8 cellular contexts compared by ENCODE assay signal in the genomic region with DNA sequence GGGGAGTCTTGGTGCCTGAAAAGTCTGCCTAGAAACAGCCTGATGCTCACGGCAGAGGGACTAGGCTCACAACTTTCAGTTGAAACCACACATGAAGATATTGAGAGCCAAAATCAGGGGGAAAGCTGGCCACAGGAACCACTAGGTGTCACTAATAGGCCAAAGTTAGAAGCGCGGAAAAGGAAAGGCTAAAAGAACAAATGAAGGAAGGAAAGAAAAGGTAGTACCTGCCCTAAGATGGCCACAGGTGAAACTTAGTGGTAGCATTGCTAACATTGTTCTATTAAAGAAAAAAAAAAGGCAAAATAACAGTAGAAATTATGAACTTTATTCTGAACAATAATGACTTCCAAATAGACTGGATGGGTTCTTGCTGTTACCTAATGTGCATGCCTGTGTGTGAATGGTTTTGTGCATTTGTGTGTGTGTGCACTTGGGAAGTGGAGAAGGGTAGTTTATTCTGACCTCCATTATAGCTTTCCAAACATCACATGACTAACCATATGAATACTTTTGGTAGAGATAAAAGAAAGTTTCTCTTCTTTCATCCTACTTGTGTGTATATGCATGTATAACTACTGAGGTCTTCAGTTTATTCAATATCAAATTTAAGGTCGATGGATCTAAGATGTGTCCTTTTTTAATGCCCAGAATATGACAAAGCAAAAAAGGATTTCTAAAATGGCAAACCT. TPM values are rescaled to one million over a fixed set of nuclear protein-coding genes. Genes with fewer than 3 reads are reported as not detected.
DNase-seq lines count a peak whose midpoint lies in the region; ATAC-seq and TF ChIP-seq lines count a peak whose summit lies in the region.

No MANE protein-coding gene starts in this region.

- DNase-seq in cardiac muscle cell (ENCODE audit: low read depth in 1 of 2, low spot score in 1 of 2) (peak; percentile 67 to 75), right cardiac atrium (no peak), HAP-1 (ENCODE audit: low spot score in 2 of 2) (peak; percentile 37 to 58), M059J (ENCODE audit: low read depth) (peak; percentile 72), brain microvascular endothelial cell (peak; percentile 60), testis (peak; percentile 79)

- H3K9me3 ChIP-seq in cardiac muscle cell (ENCODE audit: low read depth) (no peaks in the 10 kb centered on the region), right cardiac atrium (ENCODE audit: control insufficient read depth, low read length) (no peaks in the 10 kb centered on the region), HAP-1 (no peaks in the 10 kb centered on the region), liver (ENCODE audit: control insufficient read depth in 4 of 4, low read length in 3 of 4) (no peaks in the 10 kb centered on the region), testis (no peaks in the 10 kb centered on the region)

- H3K27ac Mint-ChIP-seq in T-helper 1 cell treated with Interleukin-12 subunit alpha and Interleukin-12 subunit beta and Interleukin-4 antibody, amounts not matched to agents 30 μg/mL and 1 μg/mL, for 36 hours = peak overlapping the region; percentile 10

- no peaks in the 10 kb centered on the region for H3K36me3 ChIP-seq in cardiac muscle cell
- no peaks in the 10 kb centered on the region for H3K36me3 ChIP-seq in HAP-1 (replicated peaks)
- H3K36me3 ChIP-seq in brain microvascular endothelial cell (replicated peaks) = no peaks in the 10 kb centered on the region
- no peaks in the 10 kb centered on the region for H3K36me3 ChIP-seq in liver (ENCODE audit: control insufficient read depth in 4 of 4, insufficient read depth in 3 of 4, low read depth in 1 of 4, low read length in 3 of 4)
- no peaks in the 10 kb centered on the region for H3K36me3 ChIP-seq in testis (ENCODE audit: low read depth, missing control alignments)

- WGBS in right cardiac atrium = 17% methylated on average over 4 of the region's 4 CpGs
- WGBS in liver = 18% methylated on average over 4 of the region's 4 CpGs
- 29 to 31% methylated on average over 4 of the region's 4 CpGs for WGBS in testis, 2 donors

- no peaks in the 10 kb centered on the region for H3K9me3 Mint-ChIP-seq in T-helper 1 cell treated with Interleukin-12 subunit alpha and Interleukin-12 subunit beta and Interleukin-4 antibody, amounts not matched to agents 30 μg/mL and 1 μg/mL, for 36 hours

- H3K27me3 Mint-ChIP-seq in T-helper 1 cell treated with Interleukin-12 subunit alpha and Interleukin-12 subunit beta and Interleukin-4 antibody, amounts not matched to agents 30 μg/mL and 1 μg/mL, for 36 hours (ENCODE audit: low read depth) = peaks cover 8% of the 10 kb centered on the region

- no peak overlapping the region for H3K27ac ChIP-seq in cardiac muscle cell
- no peak overlapping the region for H3K27ac ChIP-seq in right cardiac atrium (ENCODE audit: low read length)
- no peak overlapping the region for H3K27ac ChIP-seq in brain microvascular endothelial cell
- peak overlapping the region; percentile 17 to 67 for H3K27ac ChIP-seq in liver (ENCODE audit: low read depth in 1 of 2, low read length in 2 of 2)
- peak overlapping the region; percentile 95 for H3K27ac ChIP-seq in testis

- H3K27me3 ChIP-seq in cardiac muscle cell = no peaks in the 10 kb centered on the region
- no peaks in the 10 kb centered on the region for H3K27me3 ChIP-seq in right cardiac atrium (ENCODE audit: control insufficient read depth, insufficient read depth)
- 0 out of 2 replicates have a peak, but pooled peaks cover 2% of the 10 kb centered on the region for H3K27me3 ChIP-seq in HAP-1 (ENCODE audit: low read depth)
- no peaks in the 10 kb centered on the region for H3K27me3 ChIP-seq in brain microvascular endothelial cell (replicated peaks)
- no peaks in the 10 kb centered on the region for H3K27me3 ChIP-seq in liver (ENCODE audit: control insufficient read depth in 4 of 4, insufficient read depth in 4 of 4, low read length in 3 of 4)
- H3K27me3 ChIP-seq in testis = no peaks in the 10 kb centered on the region

- H3K4me3 Mint-ChIP-seq in T-helper 1 cell treated with Interleukin-12 subunit alpha and Interleukin-12 subunit beta and Interleukin-4 antibody, amounts not matched to agents 30 μg/mL and 1 μg/mL, for 36 hours = no peak overlapping the region

- no peak overlapping the region for H3K4me3 ChIP-seq in cardiac muscle cell
- H3K4me3 ChIP-seq in right cardiac atrium (ENCODE audit: low read length) = no peak overlapping the region
- H3K4me3 ChIP-seq in HAP-1 = no peak overlapping the region
- H3K4me3 ChIP-seq in brain microvascular endothelial cell (ENCODE audit: low read depth, low read length) = no peak overlapping the region
- H3K4me3 ChIP-seq in liver (ENCODE audit: low read depth in 1 of 3, low read length in 3 of 3) = no peak overlapping the region
- no peak overlapping the region for H3K4me3 ChIP-seq in testis

- peak; percentile 83 for TF ChIP-seq CTCF in cardiac muscle cell (IDR thresholded peaks at IDR 0.05; ENCODE audit: low read depth, low read length)
- TF ChIP-seq CTCF in brain microvascular endothelial cell (IDR thresholded peaks at IDR 0.05; ENCODE audit: low read depth, low read length, missing control alignments) = peak; percentile 83
- TF ChIP-seq CTCF in liver (IDR thresholded peaks at IDR 0.05; ENCODE audit: low read depth, low read length, missing input control) = peak; percentile 78
- TF ChIP-seq CTCF in testis (IDR thresholded peaks at IDR 0.05) = peak; percentile 61 to 73 (median 71)

- peaks cover 18% of the 10 kb centered on the region for H3K4me1 Mint-ChIP-seq in T-helper 1 cell treated with Interleukin-12 subunit alpha and Interleukin-12 subunit beta and Interleukin-4 antibody, amounts not matched to agents 30 μg/mL and 1 μg/mL, for 36 hours (ENCODE audit: low read depth)

- no peak for ATAC-seq in right cardiac atrium

- peaks cover 10% of the 10 kb centered on the region for H3K4me1 ChIP-seq in cardiac muscle cell (ENCODE audit: low read depth)
- peaks cover 2% of the 10 kb centered on the region for H3K4me1 ChIP-seq in right cardiac atrium (ENCODE audit: control insufficient read depth, insufficient read depth, low read length)
- peaks cover 12% of the 10 kb centered on the region for H3K4me1 ChIP-seq in HAP-1
- H3K4me1 ChIP-seq in liver (ENCODE audit: control insufficient read depth in 4 of 4, insufficient read depth in 4 of 4, low read length in 3 of 4) = peaks cover 7 to 43% (median 19%) of the 10 kb centered on the region in 4 donors
- H3K4me1 ChIP-seq in testis = peaks cover 18% of the 10 kb centered on the region

- peak overlapping the region in 1 of 2 donors; percentile 76 for H3K9ac ChIP-seq in liver (ENCODE audit: low read depth in 1 of 2, low read length in 2 of 2)

- no peaks in the 10 kb centered on the region for H3K36me3 Mint-ChIP-seq in T-helper 1 cell treated with Interleukin-12 subunit alpha and Interleukin-12 subunit beta and Interleukin-4 antibody, amounts not matched to agents 30 μg/mL and 1 μg/mL, for 36 hours (ENCODE audit: low read depth)

- in situ Hi-C loops in HAP-1 (cut with MboI; ENCODE audit: low sequenced_read_pairs) (no loop called here), brain microvascular endothelial cell (cut with HindIII; ENCODE audit: low pct_ligation_motif_present, low sequenced_read_pairs) (no loop called here)

- TF ChIP-seq RAD21 in liver (IDR thresholded peaks at IDR 0.05) = peak; percentile 94 to 96

- intact Hi-C loops in right cardiac atrium (cut with DNase I) (loop anchor here in 3 of 4 donors (5.0 kb wide), 3 partner anchors 88 to 203 kb away; partner anchors contain the start of gene RHOBTB3 (in 1 of the 3)), testis (cut with DNase I; ENCODE audit: low total_unique reads) (loop anchor here (10.0 kb wide), 1 partner anchor 200 kb away; no protein-coding TSS in a partner anchor)

- no peak for TF ChIP-seq POLR2A in testis (IDR thresholded peaks at IDR 0.05)

TF ChIP-seq in liver, 16 proteins besides CTCF, POLR2A, EP300 and RAD21 (continues in another document):
- peak in 1 of 2 donors; percentile 16 for TF ChIP-seq HNF4A (conservative IDR thresholded peaks at IDR 0.05)
- TF ChIP-seq RXRA (IDR thresholded peaks at IDR 0.05) = no peak
- no peak for TF ChIP-seq EGR1 (IDR thresholded peaks at IDR 0.05; ENCODE audit: low read depth in 2 of 2)
- TF ChIP-seq FOXA2 (IDR thresholded peaks at IDR 0.05) = no peak
- TF ChIP-seq, protein P1, sequence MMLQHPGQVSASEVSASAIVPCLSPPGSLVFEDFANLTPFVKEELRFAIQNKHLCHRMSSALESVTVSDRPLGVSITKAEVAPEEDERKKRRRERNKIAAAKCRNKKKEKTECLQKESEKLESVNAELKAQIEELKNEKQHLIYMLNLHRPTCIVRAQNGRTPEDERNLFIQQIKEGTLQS (IDR thresholded peaks at IDR 0.05) = no peak
- TF ChIP-seq TAF1 (conservative IDR thresholded peaks at IDR 0.05) = no peak
- no peak for TF ChIP-seq NR2F2 (IDR thresholded peaks at IDR 0.05)
- peak; percentile 11 for TF ChIP-seq HNF4G (IDR thresholded peaks at IDR 0.05)
- no peak for TF ChIP-seq JUND (IDR thresholded peaks at IDR 0.05)
- peak; percentile 33 for TF ChIP-seq SP1 (IDR thresholded peaks at IDR 0.05)

RNA-seq across cellular contexts. Expression of gene RFESD, which starts 2.1 kb away (rescaled TPM):
- 0.11 and 1.3 TPM in 2 replicates for total RNA-seq in cardiac muscle cell
- 3.9 and 5.8 TPM in 2 replicates for polyA plus RNA-seq in cardiac muscle cell
- 1 to 10 TPM; 3.4 to 9.4 (median 4.9) TPM for total RNA-seq in right cardiac atrium
- 3.2 TPM for polyA plus RNA-seq in right cardiac atrium
- 1.6 and 1.7 TPM in 2 replicates for total RNA-seq in M059J (2014; rRNA removed; shearing (Covaris generic))
- 10 to 100 TPM in 1 of 2 donors, 1 to 10 TPM in 1; 1.1 to 98.0 TPM for total RNA-seq in liver
- polyA plus RNA-seq in liver = 1 to 10 TPM; 1.1 to 1.8 TPM
- 10 to 100 TPM; 11.8 to 12.8 TPM for total RNA-seq in testis
- polyA plus RNA-seq in testis (ENCODE audit: insufficient read depth, low read depth, low replicate concordance) = 25.1 TPM

RNA-seq across cellular contexts. Expression of gene GPR150, which starts 24.6 kb away (rescaled TPM):
- 0.07 and 0.57 TPM in 2 replicates for total RNA-seq in cardiac muscle cell
- polyA plus RNA-seq in cardiac muscle cell = 0.35 and 0.39 TPM in 2 replicates
- under 1 TPM in 2 of 4 donors, not detected in 2; 0.15 to 0.25 TPM for total RNA-seq in right cardiac atrium
- 0.09 TPM for polyA plus RNA-seq in right cardiac atrium
- 0.34 and 2.4 TPM in 2 replicates for total RNA-seq in M059J (2014; rRNA removed; shearing (Covaris generic))
- total RNA-seq in liver = under 1 TPM in 1 of 2 donors, not detected in 1; 0.08 TPM
- polyA plus RNA-seq in liver = under 1 TPM; 0.07 to 0.17 TPM
- total RNA-seq in testis = under 1 TPM; 0.87 to 0.99 TPM
- polyA plus RNA-seq in testis (ENCODE audit: insufficient read depth, low read depth, low replicate concordance) = 0.45 TPM

RNA-seq across cellular contexts. Expression of gene SPATA9, which starts 38.3 kb away (rescaled TPM):
- 0.45 and 1.0 TPM in 2 replicates for total RNA-seq in cardiac muscle cell
- polyA plus RNA-seq in cardiac muscle cell = 1.3 and 1.8 TPM in 2 replicates
- under 1 TPM; 0.11 to 0.59 (median 0.49) TPM for total RNA-seq in right cardiac atrium
- 0.25 TPM for polyA plus RNA-seq in right cardiac atrium
- 0.54 and 1.3 TPM in 2 replicates for total RNA-seq in M059J (2014; rRNA removed; shearing (Covaris generic))
- under 1 TPM in 1 of 2 donors, not detected in 1; 0.28 TPM for total RNA-seq in liver
- under 1 TPM in 1 of 2 donors, not detected in 1; 0.49 TPM for polyA plus RNA-seq in liver
- total RNA-seq in testis = 10 to 100 TPM in 1 of 2 donors, 1 to 10 TPM in 1; 7.4 to 21.2 TPM
- polyA plus RNA-seq in testis (ENCODE audit: insufficient read depth, low read depth, low replicate concordance) = 36.9 TPM

Comparison
In these comparisons a context has a peak if more than half of its experiments do, and no peak if none do; other contexts are left out.
1. DNase-seq: peak in cardiac muscle cell (2 of 2), HAP-1 (2 of 2), M059J (single experiment), brain microvascular endothelial cell (single experiment) and testis (single experiment); none in right cardiac atrium (0 of 3).
2. H3K27ac ChIP-seq: peak in liver (2 of 2) and testis (2 of 2); none in cardiac muscle cell (single experiment), right cardiac atrium (single experiment) and brain microvascular endothelial cell (single experiment).
3. Peak in every context shown above with its lines, with median percentiles within 50 percentile points of each other: CTCF ChIP-seq.